Comparison of ENCODE assay signal across 9 cellular contexts in genomic region chr12:4855121-4855924, GRCh38. TPM values are rescaled to one million over a fixed set of nuclear protein-coding genes. Genes with fewer than 3 reads are reported as not detected.
A peak's percentile ranks its signal among the peaks of the same experiment; 100 is the strongest.
DNase-seq lines count a peak whose midpoint lies in the region; ATAC-seq lines count a peak whose summit lies in the region.
"Had no signal": no experiment of that assay in that cellular context is flagged by ENCODE, and none has a peak within 500 bp of the region (broad histone marks: within the 10 kb centered on the region; RNA-seq: fewer than 3 reads in every experiment).

No MANE protein-coding gene starts in this region.

- peaks cover 13% of the 10 kb centered on the region for H3K4me1 Mint-ChIP-seq in T-helper 17 cell

- in situ Hi-C loops in T47D (cut with HindIII; ENCODE audit: low pct_unique_long_range_greater_than_20kb, low sequenced_read_pairs), result no loop called here

- H3K27me3 Mint-ChIP-seq in T-helper 17 cell, result peaks cover 25% of the 10 kb centered on the region

- H3K36me3 Mint-ChIP-seq in T-helper 17 cell (ENCODE audit: low read depth), result no peaks in the 10 kb centered on the region

- no peak overlapping the region for H3K4me3 ChIP-seq in H7 (ENCODE audit: insufficient read depth, low read depth, low read length)

- ATAC-seq in T-helper 17 cell, result peak; percentile 80
- ATAC-seq in HG03108 (IDR thresholded peaks at IDR 0.05; ENCODE audit: unreplicated experiment), result no peak

- no peak overlapping the region for H3K27ac Mint-ChIP-seq in T-helper 17 cell

- H3K36me3 ChIP-seq in H7 (replicated peaks; ENCODE audit: control insufficient read depth, insufficient read depth, low read length), result no peaks in the 10 kb centered on the region

- peaks cover 8% of the 10 kb centered on the region; the same call in 1 of the 2 replicates for H3K27me3 ChIP-seq in H7 (ENCODE audit: control insufficient read depth, insufficient read depth, low read length)

- H3K4me3 Mint-ChIP-seq in T-helper 17 cell, result no peak overlapping the region

- no peaks in the 10 kb centered on the region for H3K9me3 ChIP-seq in T-helper 17 cell (ENCODE audit: control insufficient read depth, low read length, poor library complexity, severe bottlenecking)

- DNase-seq in COLO668 (lab: John Stamatoyannopoulos, UW; ENCODE audit: unreplicated experiment) (peak; percentile 40), H7 (peak; percentile 85), NCI-H2029 treated with DMSO at 0.1 percent for 48 hours (lab: John Stamatoyannopoulos, UW) (peak; percentile 94), T-helper 17 cell (peak in 1 of 3 donors; percentile 36), T47D (ENCODE audit: low read depth in 1 of 2, low spot score in 1 of 2) (peak; percentile 9 to 72), iris pigment epithelial cell (ENCODE audit: low read depth) (peak; percentile 71)
- DNase-seq in stimulated activated CD4-positive, alpha-beta T cell treated with anti-CD3 and anti-CD28 coated beads, Interleukin-15, amount 100 ng/mL, for 24 hours, result peak; percentile 59

RNA-seq across cellular contexts. Expression of gene KCNA1, which starts 54.4 kb away (rescaled TPM):
- total RNA-seq in H7 (2014; rRNA removed; shearing (Covaris generic)), result 0.07 TPM in 1 of 2 replicates, not detected in the other
- not detected for total RNA-seq in T-helper 17 cell
- total RNA-seq: T-helper 2 cell treated with Interferon-gamma antibody and Interleukin-4, amounts not matched to agents 100 ng/mL and 5 ng/mL, for 36 hours had no signal
